In the genomic region with DNA sequence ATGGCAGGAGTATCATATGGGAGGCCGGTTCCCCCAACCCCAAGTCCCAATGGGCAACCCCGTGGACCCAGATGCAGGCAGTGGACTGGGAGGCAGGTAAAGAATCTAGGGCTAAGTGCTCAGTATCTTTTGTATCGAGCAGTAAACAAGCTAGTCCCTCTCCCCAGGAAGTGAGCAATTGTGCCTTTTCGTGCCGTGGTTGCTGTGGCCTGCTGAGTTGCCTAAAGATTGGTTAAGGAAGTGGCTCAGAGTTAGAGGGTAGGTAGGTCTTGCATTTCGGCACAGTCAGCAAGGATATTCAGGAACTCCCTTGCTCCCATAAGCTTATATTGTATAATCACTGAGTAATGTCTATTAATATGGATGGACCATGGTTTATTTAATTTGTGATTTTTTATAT, we compare ENCODE assay signal across 10 cellular contexts. TPM values are rescaled to one million over a fixed set of nuclear protein-coding genes. Genes with fewer than 3 reads are reported as not detected.
A peak's percentile ranks its signal among the peaks of the same experiment; 100 is the strongest.
DNase-seq lines count a peak whose midpoint lies in the region; ATAC-seq, FAIRE-seq and TF ChIP-seq lines count a peak whose summit lies in the region.
"Had no signal": no experiment of that assay in that cellular context is flagged by ENCODE, and none has a peak within 500 bp of the region (broad histone marks: within the 10 kb centered on the region; RNA-seq: fewer than 3 reads in every experiment).

No MANE protein-coding gene starts in this region.

- H3K4me1 ChIP-seq in endothelial cell of umbilical vein (ENCODE audit: control insufficient read depth, extremely low read depth, insufficient read depth, low read length) (peaks cover 22% of the 10 kb centered on the region), transverse colon (peaks cover 0 to 8% (median 4%) of the 10 kb centered on the region in 4 donors)

- H3K36me3 ChIP-seq in endothelial cell of umbilical vein (ENCODE audit: control insufficient read depth in 2 of 2, extremely low read depth in 1 of 2, insufficient read depth in 2 of 2, low read length in 2 of 2), result no peaks in the 10 kb centered on the region
- H3K36me3 ChIP-seq in transverse colon, result no peaks in the 10 kb centered on the region

- H3K4me2 ChIP-seq in endothelial cell of umbilical vein (ENCODE audit: insufficient read depth, low read length), result no peak overlapping the region

- FAIRE-seq in endothelial cell of umbilical vein (lab: Jason Lieb, UNC), result peak; percentile 70

- intact Hi-C loops in endothelial cell of umbilical vein (cut with micrococcal nuclease) (no loop called here), transverse colon (cut with DNase I; ENCODE audit: low total_unique reads) (no loop called here)

- TF ChIP-seq POLR2A in endothelial cell of umbilical vein (IDR thresholded peaks at IDR 0.05; ENCODE audit: low read depth, low read length), result no peak
- TF ChIP-seq POLR2A in transverse colon (IDR thresholded peaks at IDR 0.05), result no peak

- peak overlapping the region; percentile 25 for H2AFZ ChIP-seq in endothelial cell of umbilical vein (ENCODE audit: low read depth, low read length)

- TF ChIP-seq CTCF in endothelial cell of umbilical vein (IDR thresholded peaks at IDR 0.05; ENCODE audit: extremely low read depth in 1 of 2, insufficient read depth in 1 of 2, low read depth in 1 of 2, low read length in 2 of 2) (no peak), transverse colon (IDR thresholded peaks at IDR 0.05) (no peak)

- POLR2A ChIA-PET in endothelial cell of umbilical vein (lab: Charles Lee), result no interaction called here

- no peak for TF ChIP-seq EP300 in transverse colon (IDR thresholded peaks at IDR 0.05; ENCODE audit: low read depth)

- no peaks in the 10 kb centered on the region for H3K79me2 ChIP-seq in endothelial cell of umbilical vein (ENCODE audit: control insufficient read depth, insufficient read depth, low read length)

- H3K27me3 ChIP-seq in endothelial cell of umbilical vein (ENCODE audit: control insufficient read depth in 2 of 2, insufficient read depth in 2 of 2, low read length in 2 of 2), result no peaks in the 10 kb centered on the region
- peaks cover 59% of the 10 kb centered on the region for H3K27me3 ChIP-seq in transverse colon

- no peak for ATAC-seq in GM21528 (IDR thresholded peaks at IDR 0.05; ENCODE audit: low FRiP score, unreplicated experiment)

- in situ Hi-C loops in transverse colon (cut with MboI; ENCODE audit: low pct_ligation_motif_present in 1 of 4, low pct_unique_long_range_greater_than_20kb in 1 of 4, low sequenced_read_pairs in 3 of 4), result no loop called here

- H3K9me3 ChIP-seq in endothelial cell of umbilical vein (replicated peaks; ENCODE audit: control insufficient read depth, insufficient read depth, low read length) (no peaks in the 10 kb centered on the region), transverse colon (no peaks in the 10 kb centered on the region)

- WGBS in transverse colon (ENCODE audit: low coverage in 1 of 2), 2 donors, result 40 to 82% methylated on average over 1 to 6 of the region's 6 CpGs

- H4K20me1 ChIP-seq in endothelial cell of umbilical vein (replicated peaks; ENCODE audit: control insufficient read depth, extremely low read depth, insufficient read depth, low read length), result no peaks in the 10 kb centered on the region

- dilution Hi-C loops in endothelial cell of umbilical vein (cut with MboI; ENCODE audit: extremely low pct_ligation_motif_present, low sequenced_read_pairs), result no loop called here

- H3K27ac ChIP-seq in endothelial cell of umbilical vein (ENCODE audit: insufficient read depth, low read depth, low read length), result no peak overlapping the region
- H3K27ac ChIP-seq in transverse colon, result no peak overlapping the region
- H3K27ac ChIP-seq: SK-N-MC had no signal

- DNase-seq in activated gamma-delta T cell treated with Interleukin-2 at 50 U/mL for 16 hours, result peak; percentile 62
- DNase-seq in activated gamma-delta T cell (lab: John Stamatoyannopoulos, UW), result no peak
- peak; percentile 12 to 15 for DNase-seq in activated CD4-positive, alpha-beta T cell treated with anti-CD3 and anti-CD28 coated beads, Interleukin-2, amount 50 U/mL, for 4 hours
- peak; percentile 43 for DNase-seq in endothelial cell of umbilical vein (ENCODE audit: low read depth, low spot score)
- peak; percentile 34 for DNase-seq in transverse colon
- no peak for DNase-seq in glomerular visceral epithelial cell (ENCODE audit: extremely low spot score)
- no peak for DNase-seq in LoVo (ENCODE audit: low spot score)
- DNase-seq: mesendoderm had no signal

- H3K4me3 ChIP-seq in endothelial cell of umbilical vein (replicated peaks in 1 of 3; ENCODE audit: insufficient read depth in 1 of 3, low read depth in 1 of 3, low read length in 3 of 3) (no peak overlapping the region), transverse colon (no peak overlapping the region)
- H3K4me3 ChIP-seq: SK-N-MC had no signal

- H3K9me1 ChIP-seq in endothelial cell of umbilical vein (replicated peaks; ENCODE audit: control insufficient read depth, extremely low read depth, insufficient read depth, low read length), result no peaks in the 10 kb centered on the region

- CTCF ChIA-PET in endothelial cell of umbilical vein (lab: Charles Lee), result interaction anchor here (0.9 to 3.0 kb wide), 4 partner anchors 11 to 60 kb away, joined by 3 to 11 read pairs (median 4); no protein-coding TSS in a partner anchor

- H3K9ac ChIP-seq in endothelial cell of umbilical vein (replicated peaks; ENCODE audit: extremely low read depth, insufficient read depth, low read length), result no peak overlapping the region

- no TSS peak for BruUV-seq in endothelial cell of umbilical vein (replicated peaks; lab: Mats Ljungman, UMichigan)

TF ChIP-seq in endothelial cell of umbilical vein, 7 proteins besides CTCF, POLR2A, EP300 and RAD21:
- TF ChIP-seq, protein P1, sequence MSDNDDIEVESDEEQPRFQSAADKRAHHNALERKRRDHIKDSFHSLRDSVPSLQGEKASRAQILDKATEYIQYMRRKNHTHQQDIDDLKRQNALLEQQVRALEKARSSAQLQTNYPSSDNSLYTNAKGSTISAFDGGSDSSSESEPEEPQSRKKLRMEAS (IDR thresholded peaks at IDR 0.05; ENCODE audit: insufficient read depth, insufficient read length), result no peak
TF ChIP-seq in endothelial cell of umbilical vein: peak in this region for 0.

RNA-seq across cellular contexts. Expression of a gene that starts 1.3 kb away (rescaled TPM):
- 0.29 and 0.97 TPM in 2 replicates for total RNA-seq in endothelial cell of umbilical vein
- 0.45 and 0.61 TPM in 2 replicates for polyA plus RNA-seq in endothelial cell of umbilical vein
- 1.2 and 1.3 TPM in 2 replicates for polyA plus RNA-seq in endothelial cell of umbilical vein (2011; cell fraction: cytosol; rRNA removed)
- polyA plus RNA-seq in endothelial cell of umbilical vein (2011; cell fraction: nucleus; rRNA removed), result 3.4 and 4.2 TPM in 2 replicates
- polyA plus RNA-seq in endothelial cell of umbilical vein (2012), result 0.90 and 2.7 TPM in 2 replicates
- 1.1 and 1.6 TPM in 2 replicates for polyA minus RNA-seq in endothelial cell of umbilical vein
- polyA minus RNA-seq in endothelial cell of umbilical vein (2011; cell fraction: cytosol; rRNA and poly(A)+ RNA removed), result not detected
- polyA minus RNA-seq in endothelial cell of umbilical vein (2011; cell fraction: nucleus; rRNA and poly(A)+ RNA removed), result 1.7 and 3.9 TPM in 2 replicates
- under 1 TPM in 1 of 4 donors, not detected in 3; 0.16 TPM for total RNA-seq in transverse colon

RNA-seq across cellular contexts. Expression of a gene that starts 10.9 kb away (rescaled TPM):
- 120 and 135 TPM in 2 replicates for total RNA-seq in endothelial cell of umbilical vein
- polyA plus RNA-seq in endothelial cell of umbilical vein, result 49.8 and 70.3 TPM in 2 replicates
- polyA plus RNA-seq in endothelial cell of umbilical vein (2011; cell fraction: cytosol; rRNA removed), result 77.6 and 80.1 TPM in 2 replicates
- polyA plus RNA-seq in endothelial cell of umbilical vein (2011; cell fraction: nucleus; rRNA removed), result 26.9 and 33.0 TPM in 2 replicates
- 110 and 162 TPM in 2 replicates for polyA plus RNA-seq in endothelial cell of umbilical vein (2012)
- polyA minus RNA-seq in endothelial cell of umbilical vein, result 29.9 and 34.5 TPM in 2 replicates
- polyA minus RNA-seq in endothelial cell of umbilical vein (2011; cell fraction: cytosol; rRNA and poly(A)+ RNA removed), result 62.5 TPM
- polyA minus RNA-seq in endothelial cell of umbilical vein (2011; cell fraction: nucleus; rRNA and poly(A)+ RNA removed), result 10.1 and 16.9 TPM in 2 replicates
- total RNA-seq in transverse colon, result 10 to 100 TPM; 15.3 to 56.1 (median 36.6) TPM

Comparison
In these comparisons a context has a peak if more than half of its experiments do, and no peak if none do; other contexts are left out.
1. DNase-seq: peak in activated gamma-delta T cell treated with Interleukin-2 at 50 U/mL for 16 hours (single experiment), activated CD4-positive, alpha-beta T cell treated with anti-CD3 and anti-CD28 coated beads, Interleukin-2, amount 50 U/mL, for 4 hours (2 of 2), endothelial cell of umbilical vein (single experiment) and transverse colon (single experiment); none in activated gamma-delta T cell (single experiment), glomerular visceral epithelial cell (single experiment) and LoVo (single experiment).